12 cellular contexts compared by ENCODE assay signal in the genomic region with DNA sequence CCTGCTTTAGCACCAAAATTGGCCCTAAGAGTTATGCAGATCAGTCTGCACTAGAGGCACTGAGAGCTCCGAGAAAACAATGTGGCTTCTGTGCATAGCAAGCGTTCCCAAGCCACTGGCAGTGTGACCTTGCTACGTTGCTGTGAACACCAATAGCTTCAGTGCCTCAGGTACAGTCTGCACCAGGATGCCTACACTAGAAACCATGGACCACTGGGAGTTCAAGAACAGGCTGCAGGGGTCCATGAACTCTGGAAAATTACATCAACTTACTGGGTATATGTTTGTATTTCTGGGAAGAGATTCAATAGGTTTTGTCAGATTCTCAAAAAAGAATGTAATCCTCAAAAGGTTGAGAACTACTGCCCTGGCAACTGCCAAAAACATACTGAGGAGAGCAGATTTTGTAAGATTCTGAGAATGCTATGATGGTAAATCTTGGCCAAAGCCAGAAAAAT. TPM values are rescaled to one million over a fixed set of nuclear protein-coding genes. Genes with fewer than 3 reads are reported as not detected.
DNase-seq lines count a peak whose midpoint lies in the region; TF ChIP-seq lines count a peak whose summit lies in the region.
"Had no signal": no experiment of that assay in that cellular context is flagged by ENCODE, and none has a peak within 500 bp of the region (broad histone marks: within the 10 kb centered on the region; RNA-seq: fewer than 3 reads in every experiment).

No MANE protein-coding gene starts in this region.

- in situ Hi-C loops in brain microvascular endothelial cell (cut with HindIII; ENCODE audit: low pct_ligation_motif_present, low sequenced_read_pairs): no loop called here

- H3K27ac ChIP-seq in H9 (ENCODE audit: insufficient read length, low read depth, low read length) (no peak overlapping the region), ascending aorta (peak overlapping the region; percentile 79 to 83), substantia nigra (ENCODE audit: low read depth, low read length, poor library complexity, severe bottlenecking) (peak overlapping the region; percentile 11), brain microvascular endothelial cell (no peak overlapping the region)

- no peak overlapping the region for H2BK120ac ChIP-seq in H9 (ENCODE audit: low read depth, low read length, poor library complexity, severe bottlenecking)

- H4K91ac ChIP-seq in H9 (ENCODE audit: insufficient read length, low read depth, low read length): no peak overlapping the region

- H3K36me3 ChIP-seq in ascending aorta: no peaks in the 10 kb centered on the region
- H3K36me3 ChIP-seq in brain microvascular endothelial cell (replicated peaks): no peaks in the 10 kb centered on the region

- intact Hi-C loops in ascending aorta (cut with DNase I): loop anchor here (2.0 kb wide), 2 partner anchors 17 to 27 kb away; no protein-coding TSS in a partner anchor

- H2BK20ac ChIP-seq in H9 (ENCODE audit: low read depth, low read length, poor library complexity, severe bottlenecking): no peak overlapping the region

- DNase-seq in H9 (no peak), ascending aorta (ENCODE audit: low spot score in 2 of 2) (no peak), fibroblast of the aortic adventitia (ENCODE audit: low read depth) (peak; percentile 81), substantia nigra (lab: John Stamatoyannopoulos, UW) (peak in 20 of 49 donors; percentile 5 to 52 (median 22)), mucosa of gallbladder (ENCODE audit: low spot score) (no peak), brain microvascular endothelial cell (no peak), NCI-H82 (lab: John Stamatoyannopoulos, UW) (no peak)
- DNase-seq: activated CD4-positive, alpha-beta T cell treated with anti-CD3 and anti-CD28 coated beads, Interleukin-2, amount 50 U/mL, for 4 hours; activated effector memory CD4-positive, alpha-beta T cell treated with Interleukin-2 at 50 U/mL for 16 hours; Calu3; kidney; naive thymus-derived CD4-positive, alpha-beta T cell had no signal

- no CpG with 5 or more reads among the region's 3 CpGs for WGBS in H9 (ENCODE audit: extremely low coverage, insufficient read length, low lambda C conversion rate)

- no peaks in the 10 kb centered on the region for H3K36me3 Mint-ChIP-seq in H9 (ENCODE audit: insufficient read depth in 1 of 3, low read depth in 3 of 3)
- H3K36me3 Mint-ChIP-seq: naive thymus-derived CD4-positive, alpha-beta T cell had no signal

- H4K5ac ChIP-seq in H9 (ENCODE audit: insufficient read length, low read depth, low read length): no peak overlapping the region

- H3K79me1 ChIP-seq in H9 (ENCODE audit: insufficient read depth, low read depth, low read length, poor library complexity, severe bottlenecking): no peaks in the 10 kb centered on the region

- H3K9ac ChIP-seq in H9 (ENCODE audit: extremely low read depth, insufficient read length, low read length): no peak overlapping the region

- H4K20me1 ChIP-seq in H9 (ENCODE audit: control insufficient read depth, insufficient read depth, insufficient read length): no peaks in the 10 kb centered on the region

- H3K4me2 ChIP-seq in H9 (ENCODE audit: insufficient read depth, insufficient read length, low read length): no peak overlapping the region

- H3K27me3 Mint-ChIP-seq in H9 (ENCODE audit: low read depth): peaks cover 1% of the 10 kb centered on the region; the same call in 1 of the 2 replicates

- H3K27me3 ChIP-seq in H9 (ENCODE audit: insufficient read depth, low read length) (no peaks in the 10 kb centered on the region), ascending aorta (no peaks in the 10 kb centered on the region), brain microvascular endothelial cell (replicated peaks) (no peaks in the 10 kb centered on the region)

- peak overlapping the region; percentile 1 for H2AFZ ChIP-seq in H9 (ENCODE audit: low read length)

- no peak overlapping the region for H3K4me3 Mint-ChIP-seq in H9
- H3K4me3 Mint-ChIP-seq: naive thymus-derived CD4-positive, alpha-beta T cell had no signal

- peaks cover 4% of the 10 kb centered on the region; the same call in 1 of the 2 replicates for H3K4me1 ChIP-seq in H9 (ENCODE audit: insufficient read depth, low read length)
- H3K4me1 ChIP-seq in ascending aorta: peaks cover 16 to 57% of the 10 kb centered on the region in 2 donors

- no peaks in the 10 kb centered on the region for H3K79me2 ChIP-seq in H9 (ENCODE audit: insufficient read depth, low read length)

- H3K27ac Mint-ChIP-seq in H9: peak overlapping the region in 1 of 3 experiments; percentile 65; a peak in 3 of 7 replicates
- H3K27ac Mint-ChIP-seq: naive thymus-derived CD4-positive, alpha-beta T cell had no signal

- no peak overlapping the region for H4K8ac ChIP-seq in H9 (replicated peaks; ENCODE audit: insufficient read length, low read depth, low read length)

- H2AK5ac ChIP-seq in H9 (ENCODE audit: insufficient read length, low read length): no peak overlapping the region

- TF ChIP-seq CTCF in H9 (conservative IDR thresholded peaks at IDR 0.05) (no peak), ascending aorta (IDR thresholded peaks at IDR 0.05) (no peak), fibroblast of the aortic adventitia (IDR thresholded peaks at IDR 0.05; ENCODE audit: insufficient read depth, low read length) (no peak), brain microvascular endothelial cell (IDR thresholded peaks at IDR 0.05; ENCODE audit: low read depth, low read length, missing control alignments) (no peak)

- H2BK12ac ChIP-seq in H9 (ENCODE audit: insufficient read length, low read depth, low read length): no peak overlapping the region

- H3K23me2 ChIP-seq in H9 (ENCODE audit: insufficient read length, low read depth, low read length, poor library complexity, severe bottlenecking): no peaks in the 10 kb centered on the region

- H3K4me3 ChIP-seq in ascending aorta: peak overlapping the region in 1 of 2 donors; percentile 22
- no peak overlapping the region for H3K4me3 ChIP-seq in fibroblast of the aortic adventitia (ENCODE audit: low read depth, low read length)
- no peak overlapping the region for H3K4me3 ChIP-seq in brain microvascular endothelial cell (ENCODE audit: low read depth, low read length)

- no peak overlapping the region for H3K23ac ChIP-seq in H9 (ENCODE audit: insufficient read length, low read depth, low read length)

- H3K9me3 Mint-ChIP-seq in H9: no peaks in the 10 kb centered on the region

- H3T11ph ChIP-seq in H9 (ENCODE audit: low read length): no peak overlapping the region

- no peak overlapping the region for H3K56ac ChIP-seq in H9 (ENCODE audit: insufficient read length, low read depth, low read length)

- H3K4me1 Mint-ChIP-seq in H9: peaks cover 11 to 16% of the 10 kb centered on the region in 2 experiments

- H3K14ac ChIP-seq in H9 (ENCODE audit: insufficient read depth, low read length): no peak overlapping the region; the same call in 1 of the 2 replicates

- H3K9me3 ChIP-seq in H9 (ENCODE audit: control insufficient read depth, low read depth, low read length) (no peaks in the 10 kb centered on the region), ascending aorta (no peaks in the 10 kb centered on the region)

- H3K4ac ChIP-seq in H9 (ENCODE audit: low read depth, low read length): no peak overlapping the region

- no peak overlapping the region for H2BK15ac ChIP-seq in H9 (ENCODE audit: low read depth, low read length)

- no peak overlapping the region for H3K18ac ChIP-seq in H9 (ENCODE audit: insufficient read length, low read depth, low read length)

- no peak overlapping the region for H2BK5ac ChIP-seq in H9 (ENCODE audit: insufficient read length, low read length)

RNA-seq across cellular contexts. Expression of gene SP3, which starts 18.3 kb away (rescaled TPM):
- total RNA-seq in H9 (2021) (86.3 and 87.6 TPM in 2 replicates), ascending aorta (58.0 TPM), fibroblast of the aortic adventitia (ENCODE audit: low replicate concordance) (56.1 and 115 TPM in 2 replicates), mucosa of gallbladder (66.0 TPM)

Comparison
In these comparisons a context has a peak if more than half of its experiments do, and no peak if none do; other contexts are left out.
1. H3K27ac ChIP-seq: peak in ascending aorta (2 of 2) and substantia nigra (single experiment); none in H9 (single experiment) and brain microvascular endothelial cell (single experiment).